ENCODE assay signal across 14 cellular contexts in the genomic region with DNA sequence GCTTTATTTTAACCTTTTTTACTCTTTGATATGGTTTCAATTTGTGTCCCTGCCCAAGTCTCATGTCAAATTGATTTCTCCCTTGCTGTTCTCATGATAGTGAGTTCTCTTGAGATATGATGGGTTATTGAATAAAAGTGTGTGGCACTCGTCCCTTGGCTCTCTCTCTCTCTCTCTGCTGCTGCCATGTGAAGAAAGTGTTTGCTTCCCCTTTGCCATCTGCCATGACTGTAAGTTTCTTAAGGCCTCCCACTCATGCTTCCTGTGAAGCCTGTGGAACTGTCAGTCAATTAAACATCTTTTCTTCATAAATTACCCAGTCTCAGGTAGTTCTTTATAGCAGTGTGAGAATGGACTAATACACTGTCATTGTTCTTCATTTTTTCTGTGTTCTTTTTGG. TPM values are rescaled to one million over a fixed set of nuclear protein-coding genes. Genes with fewer than 3 reads are reported as not detected.
"Had no signal": no experiment of that assay in that cellular context is flagged by ENCODE, and none has a peak within 500 bp of the region (broad histone marks: within the 10 kb centered on the region; RNA-seq: fewer than 3 reads in every experiment).

No MANE protein-coding gene starts in this region.

- H3K4me1 Mint-ChIP-seq: activated CD4-positive, alpha-beta memory T cell treated with anti-CD3 and anti-CD28 coated beads, Interleukin-2, amount 10 ng/mL, durations not matched to agents 7 days and 5 days; activated CD4-positive, alpha-beta T cell treated with anti-CD3 and anti-CD28 coated beads for 36 hours; activated naive CD8-positive, alpha-beta T cell treated with anti-CD3 and anti-CD28 coated beads for 36 hours had no signal

- ATAC-seq: activated CD4-positive, alpha-beta T cell treated with anti-CD3 and anti-CD28 coated beads for 36 hours; esophagus mucosa had no signal

- H3K4me3 Mint-ChIP-seq: activated CD4-positive, alpha-beta memory T cell treated with anti-CD3 and anti-CD28 coated beads, Interleukin-2, amount 10 ng/mL, durations not matched to agents 7 days and 5 days; activated CD4-positive, alpha-beta T cell treated with anti-CD3 and anti-CD28 coated beads for 36 hours; activated naive CD8-positive, alpha-beta T cell treated with anti-CD3 and anti-CD28 coated beads for 36 hours had no signal

- H3K27ac Mint-ChIP-seq: activated CD4-positive, alpha-beta memory T cell treated with anti-CD3 and anti-CD28 coated beads, Interleukin-2, amount 10 ng/mL, durations not matched to agents 7 days and 5 days; activated CD4-positive, alpha-beta T cell treated with anti-CD3 and anti-CD28 coated beads for 36 hours; activated naive CD8-positive, alpha-beta T cell treated with anti-CD3 and anti-CD28 coated beads for 36 hours had no signal

- DNase-seq: activated CD4-positive, alpha-beta memory T cell treated with anti-CD3 and anti-CD28 coated beads, Interleukin-2, amount 10 ng/mL, durations not matched to agents 7 days and 5 days; activated CD4-positive, alpha-beta T cell treated with anti-CD3 and anti-CD28 coated beads for 36 hours; activated gamma-delta T cell treated with Interleukin-2 at 50 U/mL for 16 hours; activated naive CD8-positive, alpha-beta T cell treated with anti-CD3 and anti-CD28 coated beads for 36 hours; activated T-cell treated with anti-CD3 and anti-CD28 coated beads, Interleukin-2, amount 50 U/mL, for 48 hours; aorta; dorsolateral prefrontal cortex; tibial artery had no signal

- H3K36me3 Mint-ChIP-seq: activated naive CD8-positive, alpha-beta T cell treated with anti-CD3 and anti-CD28 coated beads for 36 hours had no signal

- H3K9me3 Mint-ChIP-seq: activated CD4-positive, alpha-beta memory T cell treated with anti-CD3 and anti-CD28 coated beads, Interleukin-2, amount 10 ng/mL, durations not matched to agents 7 days and 5 days; activated naive CD8-positive, alpha-beta T cell treated with anti-CD3 and anti-CD28 coated beads for 36 hours had no signal

RNA-seq across cellular contexts. Expression of a gene that starts 48.5 kb away (rescaled TPM):
- total RNA-seq: activated CD4-positive, alpha-beta memory T cell treated with anti-CD3 and anti-CD28 coated beads, Interleukin-2, amount 10 ng/mL, durations not matched to agents 7 days and 5 days; activated CD4-positive, alpha-beta T cell treated with anti-CD3 and anti-CD28 coated beads for 36 hours; aorta; bronchial epithelial cell; esophagus mucosa; lower leg skin; mesenteric fat pad; right atrium auricular region; vagina had no signal
